11 cellular contexts compared by ENCODE assay signal in the genomic region with DNA sequence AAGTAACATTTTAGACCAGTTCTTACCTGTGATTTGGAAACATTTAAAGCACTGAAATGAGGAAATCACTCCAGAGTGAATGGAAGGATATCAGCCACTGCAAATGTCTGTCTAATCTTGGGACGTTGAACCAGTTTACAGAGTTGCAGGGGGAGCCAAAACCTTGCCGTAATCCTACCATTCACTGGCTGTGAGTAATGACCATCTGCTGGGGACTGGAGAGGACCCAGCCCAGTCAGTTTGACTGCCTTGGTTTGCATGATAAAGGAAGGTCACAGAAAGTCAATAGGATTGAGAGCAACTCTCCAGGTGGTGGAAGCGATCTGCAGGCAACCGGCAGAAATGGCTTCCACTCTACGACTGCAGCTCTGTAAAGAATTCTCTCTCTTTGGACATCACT.
DNase-seq lines count a peak whose midpoint lies in the region; ATAC-seq and TF ChIP-seq lines count a peak whose summit lies in the region.
"Had no signal": no experiment of that assay in that cellular context is flagged by ENCODE, and none has a peak within 500 bp of the region (broad histone marks: within the 10 kb centered on the region; RNA-seq: fewer than 3 reads in every experiment).

No MANE protein-coding gene starts in this region.

- H3K4me1 ChIP-seq in adrenal gland (replicated peaks in 1 of 2), result peaks cover 3 to 9% of the 10 kb centered on the region in 2 donors

- no peaks in the 10 kb centered on the region for H3K27me3 Mint-ChIP-seq in Calu3 (ENCODE audit: unreplicated experiment)

- H3K9me3 Mint-ChIP-seq in Calu3 (ENCODE audit: low read depth, unreplicated experiment), result peaks cover 9% of the 10 kb centered on the region
- H3K9me3 Mint-ChIP-seq in stimulated activated effector memory CD8-positive, alpha-beta T cell treated with anti-CD3 and anti-CD28 coated beads, Interleukin-12 subunit alpha, Interleukin-12 subunit beta, amount 100 ng/mL, for 72 hours, result peaks cover 6% of the 10 kb centered on the region

- DNase-seq in Calu3 (peak; percentile 10), NCI-H187 treated with DMSO at 0.1 percent for 48 hours (lab: John Stamatoyannopoulos, UW) (peak; percentile 31), adrenal gland (peak in 5 of 7 donors; percentile 28 to 57 (median 47)), iris pigment epithelial cell (ENCODE audit: low read depth) (peak; percentile 34), NCI-H1436 treated with DMSO at 0.1 percent for 48 hours (lab: John Stamatoyannopoulos, UW) (no peak)
- DNase-seq in stimulated activated CD4-positive, alpha-beta T cell treated with anti-CD3 and anti-CD28 coated beads, Interleukin-12 subunit alpha, Interleukin-12 subunit beta, amount 100 ng/mL, for 4 hours, result no peak
- no peak for DNase-seq in stimulated activated effector memory CD8-positive, alpha-beta T cell treated with anti-CD3 and anti-CD28 coated beads, Interleukin-12 subunit alpha, Interleukin-12 subunit beta, amount 100 ng/mL, for 72 hours (ENCODE audit: low spot score in 2 of 2)
- DNase-seq: activated CD4-positive, alpha-beta T cell treated with anti-CD3 and anti-CD28 coated beads, Interleukin-2, amount 50 U/mL, for 48 hours had no signal

- no peaks in the 10 kb centered on the region for H3K9me3 ChIP-seq in adrenal gland (replicated peaks in 1 of 3)
- H3K9me3 ChIP-seq: neutrophil had no signal

- no peak overlapping the region for H3K4me3 Mint-ChIP-seq in Calu3 (ENCODE audit: low read depth, unreplicated experiment)
- H3K4me3 Mint-ChIP-seq in stimulated activated effector memory CD8-positive, alpha-beta T cell treated with anti-CD3 and anti-CD28 coated beads, Interleukin-12 subunit alpha, Interleukin-12 subunit beta, amount 100 ng/mL, for 72 hours, result no peak overlapping the region

- no peak overlapping the region for H3K27ac ChIP-seq in adrenal gland
- H3K27ac ChIP-seq: neutrophil had no signal

- CTCF ChIA-PET in Calu3 (lab: Charles Lee), result no interaction called here

- ATAC-seq in stimulated activated effector memory CD8-positive, alpha-beta T cell treated with anti-CD3 and anti-CD28 coated beads, Interleukin-12 subunit alpha, Interleukin-12 subunit beta, amount 100 ng/mL, for 72 hours, result no peak
- no peak for ATAC-seq in GM21367 (IDR thresholded peaks at IDR 0.05; ENCODE audit: unreplicated experiment)
- ATAC-seq: Panc1 had no signal

- H3K4me3 ChIP-seq in adrenal gland, result no peak overlapping the region

- TF ChIP-seq POLR2A in adrenal gland (IDR thresholded peaks at IDR 0.05), result no peak

- H3K4me1 Mint-ChIP-seq in Calu3 (ENCODE audit: low read depth, unreplicated experiment), result no peaks in the 10 kb centered on the region
- H3K4me1 Mint-ChIP-seq in stimulated activated effector memory CD8-positive, alpha-beta T cell treated with anti-CD3 and anti-CD28 coated beads, Interleukin-12 subunit alpha, Interleukin-12 subunit beta, amount 100 ng/mL, for 72 hours, result no peaks in the 10 kb centered on the region

- 49 to 63% (median 53%) methylated on average over 5 of the region's 5 CpGs for WGBS in adrenal gland, 4 donors

- no peaks in the 10 kb centered on the region for H3K36me3 ChIP-seq in adrenal gland (replicated peaks in 1 of 2)
- H3K36me3 ChIP-seq: neutrophil had no signal

- no peak for TF ChIP-seq CTCF in Calu3 (IDR thresholded peaks at IDR 0.05; ENCODE audit: unreplicated experiment)
- TF ChIP-seq CTCF in adrenal gland (IDR thresholded peaks at IDR 0.05), result no peak

- H3K36me3 Mint-ChIP-seq in Calu3 (ENCODE audit: insufficient read depth, unreplicated experiment), result no peaks in the 10 kb centered on the region
- no peaks in the 10 kb centered on the region for H3K36me3 Mint-ChIP-seq in stimulated activated effector memory CD8-positive, alpha-beta T cell treated with anti-CD3 and anti-CD28 coated beads, Interleukin-12 subunit alpha, Interleukin-12 subunit beta, amount 100 ng/mL, for 72 hours

- no peaks in the 10 kb centered on the region for H3K27me3 ChIP-seq in adrenal gland
- H3K27me3 ChIP-seq: neutrophil had no signal

- BruUV-seq in Calu3 (replicated peaks; lab: Mats Ljungman, UMichigan), result no TSS peak

- intact Hi-C loops in Calu3 (cut with micrococcal nuclease; ENCODE audit: unreplicated experiment) (no loop called here), adrenal gland (cut with DNase I) (no loop called here)

- no peak overlapping the region for H3K27ac Mint-ChIP-seq in Calu3 (ENCODE audit: unreplicated experiment)
- no peak overlapping the region for H3K27ac Mint-ChIP-seq in stimulated activated effector memory CD8-positive, alpha-beta T cell treated with anti-CD3 and anti-CD28 coated beads, Interleukin-12 subunit alpha, Interleukin-12 subunit beta, amount 100 ng/mL, for 72 hours

Comparison
In these comparisons a context has a peak if more than half of its experiments do, and no peak if none do; other contexts are left out.
1. DNase-seq: peak in Calu3 (single experiment), NCI-H187 treated with DMSO at 0.1 percent for 48 hours (single experiment), adrenal gland (5 of 7) and iris pigment epithelial cell (single experiment); none in stimulated activated CD4-positive, alpha-beta T cell treated with anti-CD3 and anti-CD28 coated beads, Interleukin-12 subunit alpha, Interleukin-12 subunit beta, amount 100 ng/mL, for 4 hours (single experiment), stimulated activated effector memory CD8-positive, alpha-beta T cell treated with anti-CD3 and anti-CD28 coated beads, Interleukin-12 subunit alpha, Interleukin-12 subunit beta, amount 100 ng/mL, for 72 hours (0 of 2) and NCI-H1436 treated with DMSO at 0.1 percent for 48 hours (single experiment).